1 cellular context compared by ENCODE assay signal in genomic region chr9:1870915-1871314, GRCh38.
TF ChIP-seq lines count a peak whose summit lies in the region.

No MANE protein-coding gene starts in this region.

TF ChIP-seq in GM12878, 131 proteins besides CTCF, POLR2A, EP300 and RAD21 (continued from another document):
- TF ChIP-seq E2F8 (IDR thresholded peaks at IDR 0.05; ENCODE audit: low read depth, partially characterized antibody), result no peak
- TF ChIP-seq ETV6 (conservative IDR thresholded peaks at IDR 0.05 in 1 of 2, IDR thresholded peaks at IDR 0.05 in 1 of 2; ENCODE audit: borderline replicate concordance in 1 of 2, low read depth in 1 of 2), result no peak
- no peak for TF ChIP-seq E2F4 (IDR thresholded peaks at IDR 0.05; ENCODE audit: low read depth, low read length)
TF ChIP-seq in GM12878: peak in this region for 0.
